1 cellular context compared by ENCODE assay signal in the genomic region with DNA sequence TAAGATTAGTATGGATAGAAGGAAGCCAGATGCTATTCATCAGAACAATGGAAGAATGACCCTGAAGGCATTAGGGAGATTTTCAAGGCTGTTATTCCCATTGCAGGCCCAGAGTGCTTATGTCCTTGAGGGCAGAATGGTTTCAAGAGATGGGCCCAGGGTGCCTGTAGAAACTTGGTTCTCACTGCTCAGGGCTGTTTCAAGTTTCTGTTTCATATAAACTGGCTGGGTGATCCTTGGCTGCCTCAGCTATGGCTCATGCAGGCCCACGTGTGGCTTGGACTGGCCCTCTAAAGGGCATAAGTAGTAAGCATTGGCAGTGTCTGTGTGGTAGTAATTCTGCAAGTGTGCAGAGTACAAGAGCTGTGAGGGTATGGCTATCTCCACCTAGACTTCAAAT.
TF ChIP-seq lines count a peak whose summit lies in the region.

No MANE protein-coding gene starts in this region.

TF ChIP-seq in GM23338, 12 proteins besides CTCF, POLR2A, EP300 and RAD21 (continued from another document):
- TF ChIP-seq, protein P1, sequence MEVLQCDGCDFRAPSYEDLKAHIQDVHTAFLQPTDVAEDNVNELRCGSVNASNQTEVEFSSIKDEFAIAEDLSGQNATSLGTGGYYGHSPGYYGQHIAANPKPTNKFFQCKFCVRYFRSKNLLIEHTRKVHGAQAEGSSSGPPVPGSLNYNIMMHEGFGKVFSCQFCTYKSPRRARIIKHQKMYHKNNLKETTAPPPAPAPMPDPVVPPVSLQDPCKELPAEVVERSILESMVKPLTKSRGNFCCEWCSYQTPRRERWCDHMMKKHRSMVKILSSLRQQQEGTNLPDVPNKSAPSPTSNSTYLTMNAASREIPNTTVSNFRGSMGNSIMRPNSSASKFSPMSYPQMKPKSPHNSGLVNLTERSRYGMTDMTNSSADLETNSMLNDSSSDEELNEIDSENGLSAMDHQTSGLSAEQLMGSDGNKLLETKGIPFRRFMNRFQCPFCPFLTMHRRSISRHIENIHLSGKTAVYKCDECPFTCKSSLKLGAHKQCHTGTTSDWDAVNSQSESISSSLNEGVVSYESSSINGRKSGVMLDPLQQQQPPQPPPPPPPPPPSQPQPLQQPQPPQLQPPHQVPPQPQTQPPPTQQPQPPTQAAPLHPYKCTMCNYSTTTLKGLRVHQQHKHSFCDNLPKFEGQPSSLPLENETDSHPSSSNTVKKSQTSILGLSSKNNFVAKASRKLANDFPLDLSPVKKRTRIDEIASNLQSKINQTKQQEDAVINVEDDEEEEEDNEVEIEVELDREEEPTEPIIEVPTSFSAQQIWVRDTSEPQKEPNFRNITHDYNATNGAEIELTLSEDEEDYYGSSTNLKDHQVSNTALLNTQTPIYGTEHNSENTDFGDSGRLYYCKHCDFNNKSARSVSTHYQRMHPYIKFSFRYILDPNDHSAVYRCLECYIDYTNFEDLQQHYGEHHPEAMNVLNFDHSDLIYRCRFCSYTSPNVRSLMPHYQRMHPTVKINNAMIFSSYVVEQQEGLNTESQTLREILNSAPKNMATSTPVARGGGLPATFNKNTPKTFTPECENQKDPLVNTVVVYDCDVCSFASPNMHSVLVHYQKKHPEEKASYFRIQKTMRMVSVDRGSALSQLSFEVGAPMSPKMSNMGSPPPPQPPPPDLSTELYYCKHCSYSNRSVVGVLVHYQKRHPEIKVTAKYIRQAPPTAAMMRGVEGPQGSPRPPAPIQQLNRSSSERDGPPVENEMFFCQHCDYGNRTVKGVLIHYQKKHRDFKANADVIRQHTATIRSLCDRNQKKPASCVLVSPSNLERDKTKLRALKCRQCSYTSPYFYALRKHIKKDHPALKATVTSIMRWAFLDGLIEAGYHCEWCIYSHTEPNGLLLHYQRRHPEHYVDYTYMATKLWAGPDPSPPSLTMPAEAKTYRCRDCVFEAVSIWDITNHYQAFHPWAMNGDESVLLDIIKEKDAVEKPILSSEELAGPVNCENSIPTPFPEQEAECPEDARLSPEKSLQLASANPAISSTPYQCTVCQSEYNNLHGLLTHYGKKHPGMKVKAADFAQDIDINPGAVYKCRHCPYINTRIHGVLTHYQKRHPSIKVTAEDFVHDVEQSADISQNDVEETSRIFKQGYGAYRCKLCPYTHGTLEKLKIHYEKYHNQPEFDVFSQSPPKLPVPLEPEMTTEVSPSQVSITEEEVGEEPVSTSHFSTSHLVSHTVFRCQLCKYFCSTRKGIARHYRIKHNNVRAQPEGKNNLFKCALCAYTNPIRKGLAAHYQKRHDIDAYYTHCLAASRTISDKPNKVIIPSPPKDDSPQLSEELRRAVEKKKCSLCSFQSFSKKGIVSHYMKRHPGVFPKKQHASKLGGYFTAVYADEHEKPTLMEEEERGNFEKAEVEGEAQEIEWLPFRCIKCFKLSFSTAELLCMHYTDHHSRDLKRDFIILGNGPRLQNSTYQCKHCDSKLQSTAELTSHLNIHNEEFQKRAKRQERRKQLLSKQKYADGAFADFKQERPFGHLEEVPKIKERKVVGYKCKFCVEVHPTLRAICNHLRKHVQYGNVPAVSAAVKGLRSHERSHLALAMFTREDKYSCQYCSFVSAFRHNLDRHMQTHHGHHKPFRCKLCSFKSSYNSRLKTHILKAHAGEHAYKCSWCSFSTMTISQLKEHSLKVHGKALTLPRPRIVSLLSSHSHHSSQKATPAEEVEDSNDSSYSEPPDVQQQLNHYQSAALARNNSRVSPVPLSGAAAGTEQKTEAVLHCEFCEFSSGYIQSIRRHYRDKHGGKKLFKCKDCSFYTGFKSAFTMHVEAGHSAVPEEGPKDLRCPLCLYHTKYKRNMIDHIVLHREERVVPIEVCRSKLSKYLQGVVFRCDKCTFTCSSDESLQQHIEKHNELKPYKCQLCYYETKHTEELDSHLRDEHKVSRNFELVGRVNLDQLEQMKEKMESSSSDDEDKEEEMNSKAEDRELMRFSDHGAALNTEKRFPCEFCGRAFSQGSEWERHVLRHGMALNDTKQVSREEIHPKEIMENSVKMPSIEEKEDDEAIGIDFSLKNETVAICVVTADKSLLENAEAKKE (CRISPR knock-in tag; IDR thresholded peaks at IDR 0.05): no peak
- TF ChIP-seq POLR2AphosphoS5 (IDR thresholded peaks at IDR 0.05; ENCODE audit: low read depth) (no peak), ZNF331 (CRISPR knock-in tag; IDR thresholded peaks at IDR 0.05; ENCODE audit: low read depth) (no peak), ZNF114 (CRISPR knock-in tag; IDR thresholded peaks at IDR 0.05) (no peak), JUNB (IDR thresholded peaks at IDR 0.05; ENCODE audit: unreplicated experiment) (no peak), NANOG (IDR thresholded peaks at IDR 0.05; ENCODE audit: borderline replicate concordance) (no peak), EZH2phosphoT487 (IDR thresholded peaks at IDR 0.05; ENCODE audit: unreplicated experiment) (no peak), STAT1 (IDR thresholded peaks at IDR 0.05; ENCODE audit: unreplicated experiment) (no peak)
- TF ChIP-seq, protein P2, sequence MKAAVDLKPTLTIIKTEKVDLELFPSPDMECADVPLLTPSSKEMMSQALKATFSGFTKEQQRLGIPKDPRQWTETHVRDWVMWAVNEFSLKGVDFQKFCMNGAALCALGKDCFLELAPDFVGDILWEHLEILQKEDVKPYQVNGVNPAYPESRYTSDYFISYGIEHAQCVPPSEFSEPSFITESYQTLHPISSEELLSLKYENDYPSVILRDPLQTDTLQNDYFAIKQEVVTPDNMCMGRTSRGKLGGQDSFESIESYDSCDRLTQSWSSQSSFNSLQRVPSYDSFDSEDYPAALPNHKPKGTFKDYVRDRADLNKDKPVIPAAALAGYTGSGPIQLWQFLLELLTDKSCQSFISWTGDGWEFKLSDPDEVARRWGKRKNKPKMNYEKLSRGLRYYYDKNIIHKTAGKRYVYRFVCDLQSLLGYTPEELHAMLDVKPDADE (IDR thresholded peaks at IDR 0.05): no peak
